ENCODE assay signal across 8 cellular contexts in the genomic region with DNA sequence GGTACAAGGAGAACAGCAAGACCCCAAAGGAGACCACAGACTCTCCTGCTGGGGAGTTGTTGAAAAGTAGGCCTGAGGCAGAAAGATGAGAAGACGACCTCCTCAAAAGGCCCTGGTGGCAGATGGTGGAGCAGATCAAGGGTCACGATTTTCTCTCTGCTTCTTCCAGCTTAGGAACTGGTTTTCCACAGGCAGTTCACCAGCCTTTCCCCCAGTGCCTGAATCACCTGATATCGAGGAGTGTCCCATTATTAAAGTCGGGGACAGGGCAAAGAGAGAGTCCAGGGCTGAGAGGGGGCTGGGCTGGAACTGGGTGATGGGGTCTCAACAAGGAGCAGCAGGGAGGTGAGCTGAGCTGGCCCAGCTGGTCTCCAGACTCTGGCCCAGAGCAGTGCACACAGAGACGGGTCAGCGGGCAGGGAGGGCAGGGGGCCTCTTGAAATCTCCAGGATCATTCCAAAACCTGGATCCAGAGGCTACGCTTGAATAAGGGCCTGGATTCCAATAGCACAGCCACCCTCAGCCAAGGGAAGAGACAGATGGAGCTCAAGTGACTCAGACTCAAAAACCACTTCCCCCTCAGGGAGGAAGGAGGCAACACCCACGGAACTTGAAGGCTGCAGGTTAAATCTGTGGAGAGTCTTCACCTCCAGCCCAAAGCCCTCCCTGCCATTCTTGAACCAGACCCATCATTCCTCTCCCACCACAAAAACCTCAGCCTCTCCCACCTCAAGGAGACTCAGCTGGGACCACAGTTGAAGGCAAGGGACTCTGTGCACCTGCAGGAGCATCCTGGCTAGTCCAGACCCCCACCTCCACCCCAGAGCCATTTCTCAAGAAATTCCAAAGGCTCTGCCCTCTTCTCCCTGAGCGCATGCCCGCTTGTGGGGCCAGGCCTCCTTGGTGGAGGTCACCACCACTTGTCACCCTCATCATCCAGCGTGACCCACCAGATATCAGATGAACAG. TPM values are rescaled to one million over a fixed set of nuclear protein-coding genes. Genes with fewer than 3 reads are reported as not detected.
A peak's percentile ranks its signal among the peaks of the same experiment; 100 is the strongest.
DNase-seq lines count a peak whose midpoint lies in the region; ATAC-seq and TF ChIP-seq lines count a peak whose summit lies in the region.

Gene S100A5 (minus strand): TSS at position 541 of the 968 bp plus-strand sequence. CDS start 743 bp downstream, outside the sequence.

- peak within 1 kb of the TSS; percentile 51 to 78 (median 59) for H3K4me3 Mint-ChIP-seq in T-cell
- no peak within 1 kb of the TSS for H3K4me3 Mint-ChIP-seq in brain

- CTCF ChIA-PET in HEK293 (lab: Yijun Ruan, JAX): interaction anchor here (1.0 to 1.2 kb wide), 5 partner anchors 13 to 446 kb away, joined by 3 to 6 read pairs (median 4); partner anchors contain the start of gene RAB13
- CTCF ChIA-PET in T-cell (lab: Charles Lee): interaction anchor here (0.7 to 2.7 kb wide), 3 partner anchors 8 to 16 kb away, joined by 7 to 13 read pairs (median 7); no protein-coding TSS in a partner anchor

- peak in 33 of 34 experiments; percentile 11 to 64 (median 36) for DNase-seq in T-cell
- peak; percentile 28 for DNase-seq in pons (ENCODE audit: low spot score)
- DNase-seq in ecto neural progenitor cell (ENCODE audit: low spot score): no peak

- H3K4me1 Mint-ChIP-seq in T-cell (peaks cover 75 to 88% (median 85%) of the 10 kb centered on the region in 3 donors), brain (peaks cover 50% of the 10 kb centered on the region)

- POLR2A ChIA-PET in HEK293 (lab: Yijun Ruan, JAX): interaction anchor here (1.3 to 1.5 kb wide), 2 partner anchors 23 to 25 kb away, joined by 3 read pairs; partner anchors contain the start of gene S100A2
- POLR2A ChIA-PET in T-cell (lab: Charles Lee): no interaction called here

- no peak for TF ChIP-seq CTCF in HEK293 (tag by site-specific recombination; IDR thresholded peaks at IDR 0.05)
- TF ChIP-seq CTCF in brain (conservative IDR thresholded peaks at IDR 0.05): no peak

- H3K4me3 ChIP-seq in HEK293 (ENCODE audit: low read depth, low read length): no peak within 1 kb of the TSS

- ATAC-seq in T-cell (replicated peaks in 1 of 4) (peak in 3 of 4 experiments; percentile 41 to 51 (median 48)), GM21723 (IDR thresholded peaks at IDR 0.05; ENCODE audit: unreplicated experiment) (no peak), GM21619 (IDR thresholded peaks at IDR 0.05; ENCODE audit: unreplicated experiment) (no peak), SK-N-SH treated with all-trans-retinoic acid at 6 μM for 48 hours (no peak)

- no peaks in the 10 kb centered on the region for H3K9me3 ChIP-seq in HEK293 (ENCODE audit: control insufficient read depth, insufficient read depth, low read depth, low read length)

- H3K27ac Mint-ChIP-seq in T-cell (peak within 1 kb of the TSS; percentile 100), brain (peak within 1 kb of the TSS in 3 of 5 experiments; percentile 38 to 75 (median 67))

- H3K27ac ChIP-seq in HEK293 (ENCODE audit: extremely low read depth, low read depth, low read length): no peak within 1 kb of the TSS

- H3K36me3 Mint-ChIP-seq in T-cell (peaks cover 21% of the 10 kb centered on the region), brain (no peaks in the 10 kb centered on the region)

- H3K27me3 Mint-ChIP-seq in T-cell (no peaks in the 10 kb centered on the region), brain (peaks cover 6% of the 10 kb centered on the region)

- peaks cover 2% of the 10 kb centered on the region; the same call in 1 of the 2 replicates for H3K4me1 ChIP-seq in HEK293 (ENCODE audit: control insufficient read depth, insufficient read depth, low read length)

- no peaks in the 10 kb centered on the region for H3K36me3 ChIP-seq in HEK293 (ENCODE audit: control insufficient read depth in 2 of 2, insufficient read depth in 1 of 2, low read length in 2 of 2)

- H3K9me3 Mint-ChIP-seq in T-cell: no peaks in the 10 kb centered on the region
- H3K9me3 Mint-ChIP-seq in brain: peaks cover 0 to 3% (median 0%) of the 10 kb centered on the region in 5 experiments

TF ChIP-seq in HEK293, 187 proteins besides CTCF, POLR2A, EP300 and RAD21 (continues in another document):
- TF ChIP-seq ZNF768 (tag by site-specific recombination; IDR thresholded peaks at IDR 0.05) (no peak), MEIS1 (CRISPR knock-in tag; IDR thresholded peaks at IDR 0.05; ENCODE audit: borderline replicate concordance) (no peak), SCRT2 (tag by site-specific recombination; IDR thresholded peaks at IDR 0.05) (no peak), GLIS2 (tag by site-specific recombination; IDR thresholded peaks at IDR 0.05) (no peak), ZNF645 (tag by site-specific recombination; IDR thresholded peaks at IDR 0.05) (no peak), EGR2 (tag by site-specific recombination; IDR thresholded peaks at IDR 0.05; ENCODE audit: low read depth) (peak; percentile 58), ZNF624 (tag by site-specific recombination; IDR thresholded peaks at IDR 0.05) (no peak), PRDM4 (tag by site-specific recombination; IDR thresholded peaks at IDR 0.05) (no peak), ZIC2 (tag by site-specific recombination; IDR thresholded peaks at IDR 0.05) (peak; percentile 24; the same call in 1 of the 2 replicates)

TF ChIP-seq in SK-N-SH treated with all-trans-retinoic acid at 6 μM for 48 hours, 23 proteins besides CTCF, POLR2A, EP300 and RAD21 (continues in another document):
- TF ChIP-seq POU6F1 (CRISPR knock-in tag; IDR thresholded peaks at IDR 0.05; ENCODE audit: borderline replicate concordance, low read depth) (no peak), ZNF565 (CRISPR knock-in tag; conservative IDR thresholded peaks at IDR 0.05; ENCODE audit: low read depth) (no peak), TOX (CRISPR knock-in tag; IDR thresholded peaks at IDR 0.05; ENCODE audit: borderline replicate concordance) (no peak), ZC3H10 (CRISPR knock-in tag; IDR thresholded peaks at IDR 0.05) (no peak), OSR1 (CRISPR knock-in tag; IDR thresholded peaks at IDR 0.05) (no peak), ESRRG (CRISPR knock-in tag; IDR thresholded peaks at IDR 0.05) (no peak), RARB (CRISPR knock-in tag; IDR thresholded peaks at IDR 0.05) (no peak), ZNF70 (CRISPR knock-in tag; IDR thresholded peaks at IDR 0.05) (no peak), TCF4 (CRISPR knock-in tag; IDR thresholded peaks at IDR 0.05; ENCODE audit: borderline replicate concordance) (no peak), ZFP30 (CRISPR knock-in tag; IDR thresholded peaks at IDR 0.05) (no peak), CSDC2 (CRISPR knock-in tag; IDR thresholded peaks at IDR 0.05) (no peak)
- TF ChIP-seq, protein P1, sequence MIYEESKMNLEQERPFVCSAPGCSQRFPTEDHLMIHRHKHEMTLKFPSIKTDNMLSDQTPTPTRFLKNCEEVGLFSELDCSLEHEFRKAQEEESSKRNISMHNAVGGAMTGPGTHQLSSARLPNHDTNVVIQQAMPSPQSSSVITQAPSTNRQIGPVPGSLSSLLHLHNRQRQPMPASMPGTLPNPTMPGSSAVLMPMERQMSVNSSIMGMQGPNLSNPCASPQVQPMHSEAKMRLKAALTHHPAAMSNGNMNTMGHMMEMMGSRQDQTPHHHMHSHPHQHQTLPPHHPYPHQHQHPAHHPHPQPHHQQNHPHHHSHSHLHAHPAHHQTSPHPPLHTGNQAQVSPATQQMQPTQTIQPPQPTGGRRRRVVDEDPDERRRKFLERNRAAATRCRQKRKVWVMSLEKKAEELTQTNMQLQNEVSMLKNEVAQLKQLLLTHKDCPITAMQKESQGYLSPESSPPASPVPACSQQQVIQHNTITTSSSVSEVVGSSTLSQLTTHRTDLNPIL (CRISPR knock-in tag; IDR thresholded peaks at IDR 0.05; ENCODE audit: low read depth): no peak
- TF ChIP-seq, protein P2, sequence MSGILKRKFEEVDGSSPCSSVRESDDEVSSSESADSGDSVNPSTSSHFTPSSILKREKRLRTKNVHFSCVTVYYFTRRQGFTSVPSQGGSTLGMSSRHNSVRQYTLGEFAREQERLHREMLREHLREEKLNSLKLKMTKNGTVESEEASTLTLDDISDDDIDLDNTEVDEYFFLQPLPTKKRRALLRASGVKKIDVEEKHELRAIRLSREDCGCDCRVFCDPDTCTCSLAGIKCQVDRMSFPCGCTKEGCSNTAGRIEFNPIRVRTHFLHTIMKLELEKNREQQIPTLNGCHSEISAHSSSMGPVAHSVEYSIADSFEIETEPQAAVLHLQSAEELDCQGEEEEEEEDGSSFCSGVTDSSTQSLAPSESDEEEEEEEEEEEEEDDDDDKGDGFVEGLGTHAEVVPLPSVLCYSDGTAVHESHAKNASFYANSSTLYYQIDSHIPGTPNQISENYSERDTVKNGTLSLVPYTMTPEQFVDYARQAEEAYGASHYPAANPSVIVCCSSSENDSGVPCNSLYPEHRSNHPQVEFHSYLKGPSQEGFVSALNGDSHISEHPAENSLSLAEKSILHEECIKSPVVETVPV (CRISPR knock-in tag; IDR thresholded peaks at IDR 0.05): no peak

RNA-seq across cellular contexts. Expression of gene S100A5, which starts in this region (rescaled TPM):
- 1 to 10 TPM in 3 of 5 donors, under 1 TPM in 1, not detected in 1; 0.36 to 1.6 (median 1.2) TPM for total RNA-seq in T-cell
- not detected for polyA plus RNA-seq in brain (ENCODE audit: insufficient read depth, low read depth, low replicate concordance)

Comparison
In these comparisons a context has a peak if more than half of its experiments do, and no peak if none do; other contexts are left out.
1. ATAC-seq: peak in T-cell (3 of 4); none in GM21723 (single experiment), GM21619 (single experiment) and SK-N-SH treated with all-trans-retinoic acid at 6 μM for 48 hours (single experiment).
2. H3K4me3 Mint-ChIP-seq: peak in T-cell (3 of 3); none in brain (0 of 5).